11 cellular contexts compared by ENCODE assay signal in the genomic region with DNA sequence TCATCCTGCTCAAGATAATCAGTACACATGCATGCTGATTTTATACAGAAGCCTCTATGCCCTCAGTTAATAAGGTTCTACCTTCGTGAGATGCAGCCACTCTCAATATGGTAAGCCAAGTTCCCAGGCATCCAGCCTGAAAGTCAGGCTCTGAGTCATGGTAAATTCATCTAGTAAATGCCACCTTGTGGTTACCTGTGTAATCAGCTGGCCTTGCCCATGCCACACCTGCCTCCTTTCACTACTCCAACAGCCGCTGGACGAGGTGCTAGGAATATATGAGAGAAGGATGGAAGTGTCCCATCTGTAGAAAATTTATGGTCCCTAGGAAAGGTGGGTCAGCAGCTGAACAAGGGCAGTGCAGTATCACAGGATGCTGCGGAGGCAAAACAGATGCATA.
DNase-seq lines count a peak whose midpoint lies in the region; ATAC-seq and TF ChIP-seq lines count a peak whose summit lies in the region.
"Had no signal": no experiment of that assay in that cellular context is flagged by ENCODE, and none has a peak within 500 bp of the region (broad histone marks: within the 10 kb centered on the region; RNA-seq: fewer than 3 reads in every experiment).

No MANE protein-coding gene starts in this region.

- TF ChIP-seq CTCF in OCI-LY7 (conservative IDR thresholded peaks at IDR 0.05; ENCODE audit: low read length) (peak; percentile 25; the same call in 1 of the 2 replicates), hepatocyte (IDR thresholded peaks at IDR 0.05; ENCODE audit: poor library complexity) (peak; percentile 25)

- no peaks in the 10 kb centered on the region for H3K36me3 Mint-ChIP-seq in stimulated activated memory B cell treated with anti-CD40 and anti-IgM and Interleukin-4, amounts not matched to agents 10 μg/mL and 1 μg/mL and 100 μg/mL, for 72 hours

- H2AFZ ChIP-seq in OCI-LY7 (ENCODE audit: low read length) (no peak overlapping the region), hepatocyte (no peak overlapping the region)

- no peak overlapping the region for H3K4me3 Mint-ChIP-seq in stimulated activated memory B cell treated with anti-CD40 and anti-IgM and Interleukin-4, amounts not matched to agents 10 μg/mL and 1 μg/mL and 100 μg/mL, for 72 hours
- H3K4me3 Mint-ChIP-seq: activated CD4-positive, alpha-beta memory T cell treated with anti-CD3 and anti-CD28 coated beads for 36 hours; dendritic cell treated with granulocyte-macrophage colony-stimulating factor and Interleukin-4, amounts not matched to agents 40 ng/mL and 50 ng/mL, for 4 days had no signal

- H3K36me3 ChIP-seq in OCI-LY7 (ENCODE audit: insufficient read depth, low read length) (no peaks in the 10 kb centered on the region), hepatocyte (replicated peaks; ENCODE audit: insufficient read depth, low read depth) (no peaks in the 10 kb centered on the region)
- H3K36me3 ChIP-seq: uterus had no signal

- H3K27ac ChIP-seq in OCI-LY7 (ENCODE audit: low read depth, low read length, poor library complexity, severe bottlenecking) (no peak overlapping the region), hepatocyte (no peak overlapping the region)
- H3K27ac ChIP-seq: uterus had no signal

- WGBS in hepatocyte (ENCODE audit: low lambda C conversion rate, missing lambda C conversion rate) = 72% methylated on average over 4 of the region's 4 CpGs

- CTCF ChIA-PET in OCI-LY7 (lab: Charles Lee; ENCODE audit: unreplicated experiment) = no interaction called here

- no peaks in the 10 kb centered on the region for H3K27me3 Mint-ChIP-seq in stimulated activated memory B cell treated with anti-CD40 and anti-IgM and Interleukin-4, amounts not matched to agents 10 μg/mL and 1 μg/mL and 100 μg/mL, for 72 hours
- H3K27me3 Mint-ChIP-seq: activated CD4-positive, alpha-beta memory T cell treated with anti-CD3 and anti-CD28 coated beads for 36 hours; dendritic cell treated with granulocyte-macrophage colony-stimulating factor and Interleukin-4, amounts not matched to agents 40 ng/mL and 50 ng/mL, for 4 days had no signal

- H3K9me3 ChIP-seq in OCI-LY7 (ENCODE audit: low read length) = no peaks in the 10 kb centered on the region
- H3K9me3 ChIP-seq in hepatocyte (ENCODE audit: low read depth) = no peaks in the 10 kb centered on the region
- H3K9me3 ChIP-seq: uterus had no signal

- DNase-seq in NCI-H2171 treated with DMSO at 0.1 percent for 48 hours (lab: John Stamatoyannopoulos, UW) = peak; percentile 10
- no peak for DNase-seq in NCI-H2171 (lab: John Stamatoyannopoulos, UW)
- peak; percentile 8 for DNase-seq in OCI-LY7 (ENCODE audit: low spot score)
- peak; percentile 27 for DNase-seq in hepatocyte (ENCODE audit: low spot score)
- no peak for DNase-seq in GF-D8 (lab: John Stamatoyannopoulos, UW)
- DNase-seq: activated CD4-positive, alpha-beta memory T cell treated with anti-CD3 and anti-CD28 coated beads for 36 hours; uterus had no signal

- intact Hi-C loops in OCI-LY7 (cut with micrococcal nuclease; ENCODE audit: unreplicated experiment) = no loop called here

- H3K27ac Mint-ChIP-seq in stimulated activated memory B cell treated with anti-CD40 and anti-IgM and Interleukin-4, amounts not matched to agents 10 μg/mL and 1 μg/mL and 100 μg/mL, for 72 hours = no peak overlapping the region
- H3K27ac Mint-ChIP-seq: activated CD4-positive, alpha-beta memory T cell treated with anti-CD3 and anti-CD28 coated beads for 36 hours; dendritic cell treated with granulocyte-macrophage colony-stimulating factor and Interleukin-4, amounts not matched to agents 40 ng/mL and 50 ng/mL, for 4 days had no signal

- H3K9me2 ChIP-seq in OCI-LY7 (ENCODE audit: insufficient read depth, low read length) (no peaks in the 10 kb centered on the region), hepatocyte (replicated peaks; ENCODE audit: insufficient read depth) (no peaks in the 10 kb centered on the region)

- no peak overlapping the region for H3K4me2 ChIP-seq in OCI-LY7 (ENCODE audit: low read length)
- no peak overlapping the region for H3K4me2 ChIP-seq in hepatocyte

- H3K9me3 Mint-ChIP-seq in stimulated activated memory B cell treated with anti-CD40 and anti-IgM and Interleukin-4, amounts not matched to agents 10 μg/mL and 1 μg/mL and 100 μg/mL, for 72 hours = no peaks in the 10 kb centered on the region
- H3K9me3 Mint-ChIP-seq: activated CD4-positive, alpha-beta memory T cell treated with anti-CD3 and anti-CD28 coated beads for 36 hours; dendritic cell treated with granulocyte-macrophage colony-stimulating factor and Interleukin-4, amounts not matched to agents 40 ng/mL and 50 ng/mL, for 4 days had no signal

- POLR2A ChIA-PET in OCI-LY7 (lab: Charles Lee) = no interaction called here

- H3K4me1 ChIP-seq in OCI-LY7 (ENCODE audit: insufficient read depth, low read length, poor library complexity, severe bottlenecking) (no peaks in the 10 kb centered on the region), hepatocyte (ENCODE audit: insufficient read depth) (no peaks in the 10 kb centered on the region)
- H3K4me1 ChIP-seq: uterus had no signal

- no peaks in the 10 kb centered on the region for H3K4me1 Mint-ChIP-seq in stimulated activated memory B cell treated with anti-CD40 and anti-IgM and Interleukin-4, amounts not matched to agents 10 μg/mL and 1 μg/mL and 100 μg/mL, for 72 hours

- BruUV-seq in OCI-LY7 (replicated peaks; lab: Mats Ljungman, UMichigan) = no TSS peak

- peak; percentile 55 for ATAC-seq in stimulated activated memory B cell treated with anti-CD40 and anti-IgM and Interleukin-4, amounts not matched to agents 10 μg/mL and 1 μg/mL and 100 μg/mL, for 72 hours
- ATAC-seq in HG02938 (IDR thresholded peaks at IDR 0.05; ENCODE audit: unreplicated experiment) = no peak
- no peak for ATAC-seq in HG02642 (IDR thresholded peaks at IDR 0.05; ENCODE audit: poor library complexity, unreplicated experiment)

- H3K4me3 ChIP-seq in OCI-LY7 (ENCODE audit: low read depth, low read length, poor library complexity, severe bottlenecking) (no peak overlapping the region), hepatocyte (no peak overlapping the region)
- H3K4me3 ChIP-seq: uterus had no signal

- no peaks in the 10 kb centered on the region for H3K27me3 ChIP-seq in hepatocyte
- H3K27me3 ChIP-seq: uterus had no signal

- no peaks in the 10 kb centered on the region for H4K20me1 ChIP-seq in OCI-LY7 (ENCODE audit: insufficient read depth, low read length)
- H4K20me1 ChIP-seq in hepatocyte (ENCODE audit: insufficient read depth, poor library complexity, severe bottlenecking) = no peaks in the 10 kb centered on the region

- H3K79me2 ChIP-seq in OCI-LY7 (ENCODE audit: insufficient read depth, low read depth, low read length) = no peaks in the 10 kb centered on the region
- no peaks in the 10 kb centered on the region for H3K79me2 ChIP-seq in hepatocyte

Comparison
In these comparisons a context has a peak if more than half of its experiments do, and no peak if none do; other contexts are left out.
1. DNase-seq: peak in NCI-H2171 treated with DMSO at 0.1 percent for 48 hours (single experiment), OCI-LY7 (single experiment) and hepatocyte (single experiment); none in NCI-H2171 (single experiment) and GF-D8 (single experiment).